In genomic region chr17:40323731-40324650, GRCh38 we compare ENCODE assay signal across 9 cellular contexts. TPM values are rescaled to one million over a fixed set of nuclear protein-coding genes. Genes with fewer than 3 reads are reported as not detected.
DNase-seq lines count a peak whose midpoint lies in the region; ATAC-seq and TF ChIP-seq lines count a peak whose summit lies in the region.
"Had no signal": no experiment of that assay in that cellular context is flagged by ENCODE, and none has a peak within 500 bp of the region (broad histone marks: within the 10 kb centered on the region; RNA-seq: fewer than 3 reads in every experiment).

No MANE protein-coding gene starts in this region.

- H3K27me3 Mint-ChIP-seq in IgD-negative memory B cell: peaks cover 4% of the 10 kb centered on the region

- H3K36me3 ChIP-seq in fibroblast of lung (ENCODE audit: control insufficient read depth, insufficient read depth, low read length) (no peaks in the 10 kb centered on the region), HAP-1 (replicated peaks) (no peaks in the 10 kb centered on the region)

- peaks cover 1% of the 10 kb centered on the region for H3K36me3 Mint-ChIP-seq in IgD-negative memory B cell

- peak overlapping the region; percentile 37 for H3K4me2 ChIP-seq in fibroblast of lung (ENCODE audit: extremely low read depth, insufficient read depth, low read length)

- ATAC-seq in HG03469 (IDR thresholded peaks at IDR 0.05; ENCODE audit: unreplicated experiment): no peak

- H3K27ac Mint-ChIP-seq in IgD-negative memory B cell: peak overlapping the region; percentile 99 to 100 (median 100)

- H3K9me3 ChIP-seq in fibroblast of lung (ENCODE audit: control insufficient read depth, insufficient read depth, low read depth, low read length) (no peaks in the 10 kb centered on the region), HAP-1 (no peaks in the 10 kb centered on the region)

- H3K4me1 ChIP-seq in fibroblast of lung (ENCODE audit: control insufficient read depth, extremely low read depth, insufficient read depth, low read length) (peaks cover 68% of the 10 kb centered on the region), HAP-1 (peaks cover 3% of the 10 kb centered on the region; the same call in 1 of the 2 replicates)

- peak overlapping the region; percentile 95 to 97 (median 95) for H3K4me3 Mint-ChIP-seq in IgD-negative memory B cell

- H3K4me3 ChIP-seq in fibroblast of lung (replicated peaks in 1 of 4; ENCODE audit: control extremely low read depth in 1 of 4, insufficient read depth in 1 of 4, low read depth in 3 of 4, low read length in 4 of 4): no peak overlapping the region
- no peak overlapping the region for H3K4me3 ChIP-seq in HAP-1

- H3K27me3 ChIP-seq in fibroblast of lung (ENCODE audit: control insufficient read depth, insufficient read depth, low read length) (no peaks in the 10 kb centered on the region), HAP-1 (ENCODE audit: low read depth) (no peaks in the 10 kb centered on the region)

- peak overlapping the region; percentile 95 for H3K27ac ChIP-seq in fibroblast of lung (ENCODE audit: insufficient read depth, low read length)
- H3K27ac ChIP-seq: VCaP had no signal

- DNase-seq in activated CD8-positive, alpha-beta memory T cell treated with anti-CD3 and anti-CD28 coated beads, Interleukin-2, amount 50 U/mL, for 1 hour (ENCODE audit: extremely low read depth): peak; percentile 73
- DNase-seq in fibroblast of lung (ENCODE audit: low read depth in 2 of 2) (peak; percentile 53 to 71), GM03348 (ENCODE audit: low spot score) (no peak), HAP-1 (ENCODE audit: low spot score in 2 of 2) (no peak), SHP77 treated with DMSO at 0.1 percent for 48 hours (lab: John Stamatoyannopoulos, UW) (no peak)
- DNase-seq in stimulated activated CD4-positive, alpha-beta T cell treated with anti-CD3 and anti-CD28 coated beads, Interleukin-1b, Interleukin-23, amount 100 ng/mL, for 4 hours (ENCODE audit: low read depth in 2 of 2): peak; percentile 49 to 57

- H4K20me1 ChIP-seq in fibroblast of lung (ENCODE audit: control insufficient read depth, extremely low read depth, insufficient read depth, low read length): no peaks in the 10 kb centered on the region

- no peak for TF ChIP-seq CTCF in fibroblast of lung (conservative IDR thresholded peaks at IDR 0.05 in 1 of 2, IDR thresholded peaks at IDR 0.05 in 1 of 2; ENCODE audit: low read depth in 1 of 2, low read length in 2 of 2)

- H2AFZ ChIP-seq in fibroblast of lung (ENCODE audit: low read length): no peak overlapping the region

- peaks cover 80% of the 10 kb centered on the region for H3K79me2 ChIP-seq in fibroblast of lung (ENCODE audit: control insufficient read depth, insufficient read depth, low read length)

- H3K9me3 Mint-ChIP-seq in IgD-negative memory B cell: peaks cover 0 to 2% (median 0%) of the 10 kb centered on the region in 3 donors

- peak overlapping the region; percentile 34 for H3K9ac ChIP-seq in fibroblast of lung (ENCODE audit: insufficient read depth, low read length)

- in situ Hi-C loops in HAP-1 (cut with MboI; ENCODE audit: low sequenced_read_pairs): no loop called here

- H3K4me1 Mint-ChIP-seq in IgD-negative memory B cell: peaks cover 57 to 64% (median 64%) of the 10 kb centered on the region in 3 donors

RNA-seq across cellular contexts. Expression of gene RARA, which starts 15.0 kb away (rescaled TPM):
- polyA plus RNA-seq in IgD-negative memory B cell: 13.7 TPM
- 7.8 and 10.5 TPM in 2 replicates for total RNA-seq in fibroblast of lung
- polyA plus RNA-seq in fibroblast of lung: 7.0 and 7.6 TPM in 2 replicates
- polyA plus RNA-seq in fibroblast of lung (2012): 27.6 and 29.8 TPM in 2 replicates
- polyA minus RNA-seq in fibroblast of lung (ENCODE audit: low replicate concordance): 39.2 and 44.6 TPM in 2 replicates

RNA-seq across cellular contexts. Expression of gene CDC6, which starts 36.3 kb away (rescaled TPM):
- polyA plus RNA-seq in IgD-negative memory B cell: 0.93 TPM
- 1.3 and 4.5 TPM in 2 replicates for total RNA-seq in fibroblast of lung
- polyA plus RNA-seq in fibroblast of lung: 16.3 and 45.4 TPM in 2 replicates
- polyA plus RNA-seq in fibroblast of lung (2012): 9.1 and 27.8 TPM in 2 replicates
- polyA minus RNA-seq in fibroblast of lung (ENCODE audit: low replicate concordance): 2.0 and 6.4 TPM in 2 replicates

RNA-seq across cellular contexts. Expression of gene GJD3, which starts 40.5 kb away (rescaled TPM):
- polyA plus RNA-seq in IgD-negative memory B cell (not detected), fibroblast of lung (0.16 and 0.99 TPM in 2 replicates)
- total RNA-seq in fibroblast of lung: 3.9 and 4.3 TPM in 2 replicates
- 0.36 TPM in 1 of 2 replicates, not detected in the other for polyA plus RNA-seq in fibroblast of lung (2012)
- 0.63 TPM in 1 of 2 replicates, not detected in the other for polyA minus RNA-seq in fibroblast of lung (ENCODE audit: low replicate concordance)

Comparison
In these comparisons a context has a peak if more than half of its experiments do, and no peak if none do; other contexts are left out.
1. DNase-seq: peak in activated CD8-positive, alpha-beta memory T cell treated with anti-CD3 and anti-CD28 coated beads, Interleukin-2, amount 50 U/mL, for 1 hour (single experiment), fibroblast of lung (2 of 2) and stimulated activated CD4-positive, alpha-beta T cell treated with anti-CD3 and anti-CD28 coated beads, Interleukin-1b, Interleukin-23, amount 100 ng/mL, for 4 hours (2 of 2); none in GM03348 (single experiment), HAP-1 (0 of 2) and SHP77 treated with DMSO at 0.1 percent for 48 hours (single experiment).